In the genomic region with DNA sequence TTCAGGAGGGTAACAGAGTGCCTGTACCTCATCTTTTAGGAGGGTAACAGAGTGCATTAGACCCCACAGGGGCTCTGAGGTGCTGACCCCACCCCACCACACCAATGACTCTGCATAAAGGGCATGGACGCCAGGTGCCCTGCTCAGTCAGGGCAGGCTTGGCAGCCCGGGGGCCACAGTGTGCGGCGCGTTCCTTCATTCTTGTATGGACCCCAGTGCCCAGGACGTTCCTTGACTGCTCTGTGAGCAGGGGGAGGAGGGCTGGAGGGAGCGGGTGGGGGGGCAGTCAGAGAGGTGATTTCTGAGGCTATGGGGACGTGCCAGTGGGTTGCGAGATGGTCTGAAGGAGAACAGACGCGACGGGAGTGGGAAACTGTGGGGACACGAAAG, we compare ENCODE assay signal across 10 cellular contexts.
A peak's percentile ranks its signal among the peaks of the same experiment; 100 is the strongest.
DNase-seq lines count a peak whose midpoint lies in the region; ATAC-seq and TF ChIP-seq lines count a peak whose summit lies in the region.
"Had no signal": no experiment of that assay in that cellular context is flagged by ENCODE, and none has a peak within 500 bp of the region (broad histone marks: within the 10 kb centered on the region; RNA-seq: fewer than 3 reads in every experiment).

No MANE protein-coding gene starts in this region.

- H3K27ac Mint-ChIP-seq in activated naive CD4-positive, alpha-beta T cell treated with anti-CD3 and anti-CD28 coated beads, Interleukin-2, amount 50 U/mL, for 24 hours = peak overlapping the region; percentile 91
- H3K27ac Mint-ChIP-seq in activated naive CD4-positive, alpha-beta T cell treated with anti-CD3 and anti-CD28 coated beads, Interleukin-2, amount 10 ng/mL, durations not matched to agents 7 days and 5 days = no peak overlapping the region
- no peak overlapping the region for H3K27ac Mint-ChIP-seq in WTC11

- no peaks in the 10 kb centered on the region for H3K36me3 ChIP-seq in testis (ENCODE audit: low read depth, missing control alignments)
- H3K36me3 ChIP-seq: uterus had no signal

- intact Hi-C loops in testis (cut with DNase I; ENCODE audit: low total_unique reads) = no loop called here

- TF ChIP-seq CTCF in WTC11 (IDR thresholded peaks at IDR 0.05) (peak; percentile 26; the same call in 1 of the 2 replicates), foreskin keratinocyte (conservative IDR thresholded peaks at IDR 0.05) (no peak), testis (IDR thresholded peaks at IDR 0.05) (no peak)

- no peaks in the 10 kb centered on the region for H3K27me3 Mint-ChIP-seq in activated naive CD4-positive, alpha-beta T cell treated with anti-CD3 and anti-CD28 coated beads, Interleukin-2, amount 50 U/mL, for 24 hours
- peaks cover 21% of the 10 kb centered on the region for H3K27me3 Mint-ChIP-seq in activated naive CD4-positive, alpha-beta T cell treated with anti-CD3 and anti-CD28 coated beads, Interleukin-2, amount 10 ng/mL, durations not matched to agents 7 days and 5 days
- H3K27me3 Mint-ChIP-seq in WTC11 (ENCODE audit: low read depth) = no peaks in the 10 kb centered on the region; the same call in 1 of the 2 replicates

- ATAC-seq in WTC11 = peak; percentile 17; the same call in 1 of the 2 replicates
- ATAC-seq in foreskin keratinocyte = peak; percentile 6
- ATAC-seq in HG03354 (IDR thresholded peaks at IDR 0.05; ENCODE audit: poor library complexity, severe bottlenecking, unreplicated experiment) = no peak

- no peaks in the 10 kb centered on the region for H3K9me3 ChIP-seq in testis
- H3K9me3 ChIP-seq: uterus had no signal

- peaks cover 3% of the 10 kb centered on the region for H3K4me1 ChIP-seq in foreskin keratinocyte
- peaks cover 29% of the 10 kb centered on the region for H3K4me1 ChIP-seq in testis
- H3K4me1 ChIP-seq: uterus had no signal

- WGBS in testis, 2 donors = 60 to 65% methylated on average over 11 to 13 of the region's 13 CpGs

- no peaks in the 10 kb centered on the region for H3K36me3 Mint-ChIP-seq in activated naive CD4-positive, alpha-beta T cell treated with anti-CD3 and anti-CD28 coated beads, Interleukin-2, amount 50 U/mL, for 24 hours
- no peaks in the 10 kb centered on the region for H3K36me3 Mint-ChIP-seq in activated naive CD4-positive, alpha-beta T cell treated with anti-CD3 and anti-CD28 coated beads, Interleukin-2, amount 10 ng/mL, durations not matched to agents 7 days and 5 days
- no peaks in the 10 kb centered on the region for H3K36me3 Mint-ChIP-seq in WTC11

- POLR2A ChIA-PET in WTC11 (lab: Charles Lee) = no interaction called here

- H3K27me3 ChIP-seq in foreskin keratinocyte (peaks cover 19% of the 10 kb centered on the region), testis (no peaks in the 10 kb centered on the region)
- H3K27me3 ChIP-seq: uterus had no signal

- peaks cover 20% of the 10 kb centered on the region for H3K4me1 Mint-ChIP-seq in activated naive CD4-positive, alpha-beta T cell treated with anti-CD3 and anti-CD28 coated beads, Interleukin-2, amount 50 U/mL, for 24 hours
- H3K4me1 Mint-ChIP-seq in activated naive CD4-positive, alpha-beta T cell treated with anti-CD3 and anti-CD28 coated beads, Interleukin-2, amount 10 ng/mL, durations not matched to agents 7 days and 5 days = peaks cover 21% of the 10 kb centered on the region
- peaks cover 18% of the 10 kb centered on the region for H3K4me1 Mint-ChIP-seq in WTC11

- no peak for TF ChIP-seq POLR2A in testis (IDR thresholded peaks at IDR 0.05)

- no peak overlapping the region for H3K27ac ChIP-seq in foreskin keratinocyte
- peak overlapping the region; percentile 77 to 80 for H3K27ac ChIP-seq in testis
- H3K27ac ChIP-seq: uterus had no signal

- no peaks in the 10 kb centered on the region for H3K9me3 Mint-ChIP-seq in activated naive CD4-positive, alpha-beta T cell treated with anti-CD3 and anti-CD28 coated beads, Interleukin-2, amount 50 U/mL, for 24 hours
- H3K9me3 Mint-ChIP-seq in activated naive CD4-positive, alpha-beta T cell treated with anti-CD3 and anti-CD28 coated beads, Interleukin-2, amount 10 ng/mL, durations not matched to agents 7 days and 5 days = no peaks in the 10 kb centered on the region
- H3K9me3 Mint-ChIP-seq in WTC11 = peaks cover 4% of the 10 kb centered on the region; the same call in 1 of the 2 replicates
- H3K9me3 Mint-ChIP-seq: neural crest cell had no signal

- H3K4me3 Mint-ChIP-seq in activated naive CD4-positive, alpha-beta T cell treated with anti-CD3 and anti-CD28 coated beads, Interleukin-2, amount 50 U/mL, for 24 hours = no peak overlapping the region
- H3K4me3 Mint-ChIP-seq in activated naive CD4-positive, alpha-beta T cell treated with anti-CD3 and anti-CD28 coated beads, Interleukin-2, amount 10 ng/mL, durations not matched to agents 7 days and 5 days = no peak overlapping the region
- no peak overlapping the region for H3K4me3 Mint-ChIP-seq in WTC11
- H3K4me3 Mint-ChIP-seq: neural crest cell had no signal

- CTCF ChIA-PET in activated naive CD4-positive, alpha-beta T cell treated with anti-CD3 and anti-CD28 coated beads, Interleukin-2, amount 10 ng/mL, durations not matched to agents 7 days and 5 days (lab: Charles Lee) = interaction anchor here (0.7 to 1.6 kb wide), 21 partner anchors 14 to 523 kb away, joined by 3 to 27 read pairs (median 3); no protein-coding TSS in a partner anchor
- CTCF ChIA-PET in WTC11 (lab: Charles Lee) = interaction anchor here (0.5 to 1.8 kb wide), 17 partner anchors 8 to 460 kb away, joined by 3 to 8 read pairs (median 4); no protein-coding TSS in a partner anchor

- H3K4me3 ChIP-seq in testis = no peak overlapping the region
- H3K4me3 ChIP-seq: uterus had no signal

- no peak for DNase-seq in activated naive CD4-positive, alpha-beta T cell treated with anti-CD3 and anti-CD28 coated beads, Interleukin-2, amount 10 ng/mL, durations not matched to agents 7 days and 5 days
- DNase-seq in WTC11 (ENCODE audit: low spot score) (no peak), foreskin keratinocyte (no peak), testis (no peak), AML-193 (lab: John Stamatoyannopoulos, UW) (no peak), CD1c-positive myeloid dendritic cell (ENCODE audit: extremely low spot score) (no peak)
- DNase-seq: uterus had no signal

TF ChIP-seq in WTC11, 78 proteins besides CTCF, POLR2A, EP300 and RAD21:
- TF ChIP-seq, protein P1, sequence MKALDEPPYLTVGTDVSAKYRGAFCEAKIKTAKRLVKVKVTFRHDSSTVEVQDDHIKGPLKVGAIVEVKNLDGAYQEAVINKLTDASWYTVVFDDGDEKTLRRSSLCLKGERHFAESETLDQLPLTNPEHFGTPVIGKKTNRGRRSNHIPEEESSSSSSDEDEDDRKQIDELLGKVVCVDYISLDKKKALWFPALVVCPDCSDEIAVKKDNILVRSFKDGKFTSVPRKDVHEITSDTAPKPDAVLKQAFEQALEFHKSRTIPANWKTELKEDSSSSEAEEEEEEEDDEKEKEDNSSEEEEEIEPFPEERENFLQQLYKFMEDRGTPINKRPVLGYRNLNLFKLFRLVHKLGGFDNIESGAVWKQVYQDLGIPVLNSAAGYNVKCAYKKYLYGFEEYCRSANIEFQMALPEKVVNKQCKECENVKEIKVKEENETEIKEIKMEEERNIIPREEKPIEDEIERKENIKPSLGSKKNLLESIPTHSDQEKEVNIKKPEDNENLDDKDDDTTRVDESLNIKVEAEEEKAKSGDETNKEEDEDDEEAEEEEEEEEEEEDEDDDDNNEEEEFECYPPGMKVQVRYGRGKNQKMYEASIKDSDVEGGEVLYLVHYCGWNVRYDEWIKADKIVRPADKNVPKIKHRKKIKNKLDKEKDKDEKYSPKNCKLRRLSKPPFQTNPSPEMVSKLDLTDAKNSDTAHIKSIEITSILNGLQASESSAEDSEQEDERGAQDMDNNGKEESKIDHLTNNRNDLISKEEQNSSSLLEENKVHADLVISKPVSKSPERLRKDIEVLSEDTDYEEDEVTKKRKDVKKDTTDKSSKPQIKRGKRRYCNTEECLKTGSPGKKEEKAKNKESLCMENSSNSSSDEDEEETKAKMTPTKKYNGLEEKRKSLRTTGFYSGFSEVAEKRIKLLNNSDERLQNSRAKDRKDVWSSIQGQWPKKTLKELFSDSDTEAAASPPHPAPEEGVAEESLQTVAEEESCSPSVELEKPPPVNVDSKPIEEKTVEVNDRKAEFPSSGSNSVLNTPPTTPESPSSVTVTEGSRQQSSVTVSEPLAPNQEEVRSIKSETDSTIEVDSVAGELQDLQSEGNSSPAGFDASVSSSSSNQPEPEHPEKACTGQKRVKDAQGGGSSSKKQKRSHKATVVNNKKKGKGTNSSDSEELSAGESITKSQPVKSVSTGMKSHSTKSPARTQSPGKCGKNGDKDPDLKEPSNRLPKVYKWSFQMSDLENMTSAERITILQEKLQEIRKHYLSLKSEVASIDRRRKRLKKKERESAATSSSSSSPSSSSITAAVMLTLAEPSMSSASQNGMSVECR (CRISPR knock-in tag; IDR thresholded peaks at IDR 0.05; ENCODE audit: borderline replicate concordance) = no peak
- TF ChIP-seq, protein P2, sequence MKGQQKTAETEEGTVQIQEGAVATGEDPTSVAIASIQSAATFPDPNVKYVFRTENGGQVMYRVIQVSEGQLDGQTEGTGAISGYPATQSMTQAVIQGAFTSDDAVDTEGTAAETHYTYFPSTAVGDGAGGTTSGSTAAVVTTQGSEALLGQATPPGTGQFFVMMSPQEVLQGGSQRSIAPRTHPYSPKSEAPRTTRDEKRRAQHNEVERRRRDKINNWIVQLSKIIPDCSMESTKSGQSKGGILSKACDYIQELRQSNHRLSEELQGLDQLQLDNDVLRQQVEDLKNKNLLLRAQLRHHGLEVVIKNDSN (CRISPR knock-in tag; IDR thresholded peaks at IDR 0.05) = no peak
